ENCODE assay signal across 8 cellular contexts in genomic region chr19:12800873-12801465, GRCh38. TPM values are rescaled to one million over a fixed set of nuclear protein-coding genes. Genes with fewer than 3 reads are reported as not detected.
DNase-seq lines count a peak whose midpoint lies in the region; ATAC-seq and TF ChIP-seq lines count a peak whose summit lies in the region.

No MANE protein-coding gene starts in this region.

- DNase-seq in CD4-positive, CD25-positive, alpha-beta regulatory T cell, result peak in 1 of 3 donors; percentile 26
- DNase-seq in MM.1S, result peak; percentile 16
- DNase-seq in MCF 10A (ENCODE audit: unreplicated experiment), result no peak
- DNase-seq in left lobe of liver (ENCODE audit: low spot score), result no peak
- peak; percentile 25 for DNase-seq in testis
- no peak for DNase-seq in dedifferentiated amniotic fluid mesenchymal stem cell (ENCODE audit: extremely low spot score)
- DNase-seq in NCI-H1436 (lab: John Stamatoyannopoulos, UW), result no peak

- POLR2A ChIA-PET in MCF 10A (lab: Yijun Ruan, JAX), result interaction anchor here (0.7 to 4.4 kb wide), 13 partner anchors 9 to 190 kb away, joined by 3 to 54 read pairs (median 4); partner anchors contain the start of genes GCDH, GET3, JUNB and TNPO2

- peak overlapping the region; percentile 76 for H2AFZ ChIP-seq in MM.1S (ENCODE audit: low read length)

- peaks cover 29% of the 10 kb centered on the region for H3K4me1 ChIP-seq in CD4-positive, CD25-positive, alpha-beta regulatory T cell (ENCODE audit: control insufficient read depth, insufficient read depth, low read length, poor library complexity, severe bottlenecking)
- peaks cover 14% of the 10 kb centered on the region for H3K4me1 ChIP-seq in MM.1S (ENCODE audit: low read length)
- peaks cover 20% of the 10 kb centered on the region for H3K4me1 ChIP-seq in testis

- H3K36me3 ChIP-seq in CD4-positive, CD25-positive, alpha-beta regulatory T cell (ENCODE audit: control insufficient read depth, insufficient read depth, low read length), result no peaks in the 10 kb centered on the region
- H3K36me3 ChIP-seq in MM.1S (replicated peaks; ENCODE audit: insufficient read depth, low read length), result no peaks in the 10 kb centered on the region; the same call in 1 of the 2 replicates
- no peaks in the 10 kb centered on the region for H3K36me3 ChIP-seq in testis (ENCODE audit: low read depth, missing control alignments)

- H3K36me3 Mint-ChIP-seq in CD4-positive, CD25-positive, alpha-beta regulatory T cell, result peaks cover 3% of the 10 kb centered on the region
- H3K36me3 Mint-ChIP-seq in MCF 10A (ENCODE audit: insufficient read depth, unreplicated experiment), result peaks cover 30% of the 10 kb centered on the region

- peaks cover 4% of the 10 kb centered on the region for H3K27me3 Mint-ChIP-seq in CD4-positive, CD25-positive, alpha-beta regulatory T cell
- no peaks in the 10 kb centered on the region for H3K27me3 Mint-ChIP-seq in MCF 10A (ENCODE audit: insufficient read depth, unreplicated experiment)

- H3K9ac ChIP-seq in MM.1S (ENCODE audit: low read length), result peak overlapping the region; percentile 85

- BruUV-seq in MCF 10A (replicated peaks; lab: Mats Ljungman, UMichigan), result TSS peak; percentile 49

- no peaks in the 10 kb centered on the region for H3K9me3 Mint-ChIP-seq in CD4-positive, CD25-positive, alpha-beta regulatory T cell
- no peaks in the 10 kb centered on the region for H3K9me3 Mint-ChIP-seq in MCF 10A (ENCODE audit: unreplicated experiment)

- intact Hi-C loops in MCF 10A (cut with micrococcal nuclease) (loop anchor here (5.0 kb wide), 1 partner anchor 36 kb away; the partner anchor contains the start of gene MAST1), testis (cut with DNase I; ENCODE audit: low total_unique reads) (no loop called here)

- H3K79me2 ChIP-seq in MM.1S (ENCODE audit: low read length), result peaks cover 15% of the 10 kb centered on the region

- ATAC-seq in CD4-positive, CD25-positive, alpha-beta regulatory T cell (ENCODE audit: low read depth in 2 of 2), result peak in 1 of 2 donors; percentile 2
- peak; percentile 19 for ATAC-seq in left lobe of liver
- ATAC-seq in HG03520 (IDR thresholded peaks at IDR 0.05; ENCODE audit: unreplicated experiment), result no peak

- peak overlapping the region; percentile 98 for H3K4me2 ChIP-seq in MM.1S (ENCODE audit: low read depth, low read length)

- H3K4me3 ChIP-seq in CD4-positive, CD25-positive, alpha-beta regulatory T cell (ENCODE audit: low read depth, low read length), result peak overlapping the region; percentile 73
- H3K4me3 ChIP-seq in MM.1S (ENCODE audit: low read length), result peak overlapping the region; percentile 97
- peak overlapping the region; percentile 78 to 87 for H3K4me3 ChIP-seq in testis

- H3K27ac Mint-ChIP-seq in CD4-positive, CD25-positive, alpha-beta regulatory T cell, result peak overlapping the region; percentile 48 to 78 (median 76)
- peak overlapping the region; percentile 79 for H3K27ac Mint-ChIP-seq in MCF 10A (ENCODE audit: low read depth, unreplicated experiment)

- H3K4me3 Mint-ChIP-seq in CD4-positive, CD25-positive, alpha-beta regulatory T cell, result peak overlapping the region; percentile 88 to 94 (median 92)
- peak overlapping the region; percentile 82 for H3K4me3 Mint-ChIP-seq in MCF 10A (ENCODE audit: unreplicated experiment)

- no peaks in the 10 kb centered on the region for H3F3A ChIP-seq in MM.1S (ENCODE audit: insufficient read depth, low read length)

- H3K9me3 ChIP-seq in CD4-positive, CD25-positive, alpha-beta regulatory T cell (ENCODE audit: control insufficient read depth in 2 of 2, low read length in 2 of 2), result no peaks in the 10 kb centered on the region
- H3K9me3 ChIP-seq in MM.1S (replicated peaks; ENCODE audit: insufficient read depth, low read length) (no peaks in the 10 kb centered on the region), testis (no peaks in the 10 kb centered on the region)

- peak; percentile 17; the same call in 1 of the 2 replicates for TF ChIP-seq CTCF in MM.1S (IDR thresholded peaks at IDR 0.05; ENCODE audit: low read length)
- no peak for TF ChIP-seq CTCF in MCF 10A (IDR thresholded peaks at IDR 0.05; ENCODE audit: unreplicated experiment)
- no peak for TF ChIP-seq CTCF in testis (IDR thresholded peaks at IDR 0.05)

- WGBS in testis, 2 donors, result 4% methylated on average over 11 to 37 of the region's 38 CpGs

- peaks cover 5 to 37% (median 20%) of the 10 kb centered on the region in 4 donors for H3K4me1 Mint-ChIP-seq in CD4-positive, CD25-positive, alpha-beta regulatory T cell
- peaks cover 14% of the 10 kb centered on the region for H3K4me1 Mint-ChIP-seq in MCF 10A (ENCODE audit: insufficient read depth, unreplicated experiment)

- CTCF ChIA-PET in MCF 10A (lab: Yijun Ruan, JAX), result interaction anchor here (0.6 to 14.5 kb wide), 5 partner anchors 25 to 68 kb away, joined by 3 to 307 read pairs (median 46); partner anchors contain the start of gene HOOK2

- H3K27ac ChIP-seq in CD4-positive, CD25-positive, alpha-beta regulatory T cell (ENCODE audit: insufficient read depth, low read length, poor library complexity, severe bottlenecking), result peak overlapping the region; percentile 49
- H3K27ac ChIP-seq in MM.1S (ENCODE audit: low read length) (no peak overlapping the region), testis (peak overlapping the region; percentile 69 to 70)

- TF ChIP-seq POLR2A in testis (IDR thresholded peaks at IDR 0.05), result no peak

- no peaks in the 10 kb centered on the region for H3K9me2 ChIP-seq in MM.1S (replicated peaks; ENCODE audit: insufficient read depth, low read length)

- no peaks in the 10 kb centered on the region for H4K20me1 ChIP-seq in MM.1S (ENCODE audit: insufficient read depth, low read length)

- no peaks in the 10 kb centered on the region for H3K27me3 ChIP-seq in CD4-positive, CD25-positive, alpha-beta regulatory T cell (ENCODE audit: control insufficient read depth, insufficient read depth, low read length)
- no peaks in the 10 kb centered on the region for H3K27me3 ChIP-seq in MM.1S (replicated peaks; ENCODE audit: insufficient read depth, low read length)
- no peaks in the 10 kb centered on the region for H3K27me3 ChIP-seq in testis

RNA-seq across cellular contexts. Expression of gene PRDX2, which starts 0.6 kb away (rescaled TPM):
- 74.0 TPM for total RNA-seq in CD4-positive, CD25-positive, alpha-beta regulatory T cell
- polyA plus RNA-seq in CD4-positive, CD25-positive, alpha-beta regulatory T cell, result 100 to 1,000 TPM; 326 to 380 (median 341) TPM
- total RNA-seq in MCF 10A (2022) (224 and 295 TPM in 2 replicates), left lobe of liver (224 TPM), testis (100 to 1,000 TPM in 1 of 2 donors, 10 to 100 TPM in 1; 72.1 to 117 TPM)
- 87.1 TPM for polyA plus RNA-seq in testis (ENCODE audit: insufficient read depth, low read depth, low replicate concordance)

RNA-seq across cellular contexts. Expression of gene THSD8, which starts 0.9 kb away (rescaled TPM):
- 2.8 TPM for total RNA-seq in CD4-positive, CD25-positive, alpha-beta regulatory T cell
- 10 to 100 TPM in 1 of 4 donors, 1 to 10 TPM in 1, under 1 TPM in 1, not detected in 1; 0.66 to 13.9 (median 4.8) TPM for polyA plus RNA-seq in CD4-positive, CD25-positive, alpha-beta regulatory T cell
- total RNA-seq in MCF 10A (2022), result 6.9 and 14.5 TPM in 2 replicates
- 1.5 TPM for total RNA-seq in left lobe of liver
- total RNA-seq in testis, result 10 to 100 TPM in 1 of 2 donors, 1 to 10 TPM in 1; 3.0 to 14.0 TPM
- 27.9 TPM for polyA plus RNA-seq in testis (ENCODE audit: insufficient read depth, low read depth, low replicate concordance)

RNA-seq across cellular contexts. Expression of gene RNASEH2A, which starts 5.4 kb away (rescaled TPM):
- total RNA-seq in CD4-positive, CD25-positive, alpha-beta regulatory T cell, result 4.7 TPM
- 10 to 100 TPM; 18.7 to 27.5 (median 23.4) TPM for polyA plus RNA-seq in CD4-positive, CD25-positive, alpha-beta regulatory T cell
- total RNA-seq in MCF 10A (2022), result 11.2 and 16.7 TPM in 2 replicates
- 3.0 TPM for total RNA-seq in left lobe of liver
- 10 to 100 TPM; 15.7 to 18.6 TPM for total RNA-seq in testis
- 14.1 TPM for polyA plus RNA-seq in testis (ENCODE audit: insufficient read depth, low read depth, low replicate concordance)

RNA-seq across cellular contexts. Expression of gene JUNB, which starts 9.7 kb away (rescaled TPM):
- total RNA-seq in CD4-positive, CD25-positive, alpha-beta regulatory T cell, result 2,802 TPM
- 100 to 1,000 TPM; 582 to 986 (median 765) TPM for polyA plus RNA-seq in CD4-positive, CD25-positive, alpha-beta regulatory T cell
- total RNA-seq in MCF 10A (2022) (86.4 and 125 TPM in 2 replicates), left lobe of liver (16.3 TPM), testis (100 to 1,000 TPM in 1 of 2 donors, 10 to 100 TPM in 1; 75.9 to 143 TPM)
- polyA plus RNA-seq in testis (ENCODE audit: insufficient read depth, low read depth, low replicate concordance), result 54.5 TPM

RNA-seq across cellular contexts. Expression of gene HOOK2, which starts 25.6 kb away (rescaled TPM):
- 16.9 TPM for total RNA-seq in CD4-positive, CD25-positive, alpha-beta regulatory T cell
- polyA plus RNA-seq in CD4-positive, CD25-positive, alpha-beta regulatory T cell, result 1 to 10 TPM in 3 of 4 donors, under 1 TPM in 1; 0.24 to 1.9 (median 1.6) TPM
- total RNA-seq in MCF 10A (2022) (31.6 and 32.8 TPM in 2 replicates), left lobe of liver (23.2 TPM), testis (10 to 100 TPM; 54.4 to 63.4 TPM)
- 30.0 TPM for polyA plus RNA-seq in testis (ENCODE audit: insufficient read depth, low read depth, low replicate concordance)

Comparison
In these comparisons a context has a peak if more than half of its experiments do, and no peak if none do; other contexts are left out.
1. DNase-seq: peak in MM.1S (single experiment) and testis (single experiment); none in MCF 10A (single experiment), left lobe of liver (single experiment), dedifferentiated amniotic fluid mesenchymal stem cell (single experiment) and NCI-H1436 (single experiment).
2. Peak in every context shown above with its lines, with median percentiles within 50 percentile points of each other: H3K4me3 ChIP-seq.